ENCODE assay signal across 1 cellular context in genomic region chr15:64841258-64842098, GRCh38.
A peak's percentile ranks its signal among the peaks of the same experiment; 100 is the strongest.
TF ChIP-seq lines count a peak whose summit lies in the region.

Gene PLEKHO2, plus strand, starts transcription at chr15:64841915. Its CDS starts 102 bp downstream, at chr15:64842017.

TF ChIP-seq in H1, 55 proteins besides CTCF, POLR2A, EP300 and RAD21:
- TF ChIP-seq RBBP5 (IDR thresholded peaks at IDR 0.05; ENCODE audit: borderline replicate concordance, low read depth, low read length) (0 out of 2 replicates have a peak, but pooled peaks have one; percentile 34), FOSL1 (IDR thresholded peaks at IDR 0.05; ENCODE audit: insufficient read depth, low read depth, low read length) (no peak), MAX (IDR thresholded peaks at IDR 0.05) (peak; percentile 33), GABPA (IDR thresholded peaks at IDR 0.05; ENCODE audit: borderline replicate concordance, insufficient read depth, low read length) (no peak), SIX5 (IDR thresholded peaks at IDR 0.05; ENCODE audit: low read depth, low read length) (no peak), KDM5A (IDR thresholded peaks at IDR 0.05; ENCODE audit: low read length) (no peak), CEBPB (IDR thresholded peaks at IDR 0.05; ENCODE audit: low read depth, low read length) (no peak), PHF8 (conservative IDR thresholded peaks at IDR 0.05; ENCODE audit: low read depth, low read length) (peak; percentile 75; the same call in 1 of the 2 replicates), USF2 (IDR thresholded peaks at IDR 0.05; ENCODE audit: low read length) (no peak), KDM1A (IDR thresholded peaks at IDR 0.05; ENCODE audit: borderline replicate concordance, low read length) (no peak), NANOG (IDR thresholded peaks at IDR 0.05; ENCODE audit: insufficient read depth, low read depth, low read length, poor library complexity, severe bottlenecking) (no peak), JUND (IDR thresholded peaks at IDR 0.05; ENCODE audit: low read length) (no peak), SAP30 (IDR thresholded peaks at IDR 0.05; ENCODE audit: insufficient read depth, insufficient replicate concordance, low read length) (no peak), CREB1 (IDR thresholded peaks at IDR 0.05) (peak; percentile 37; the same call in 1 of the 2 replicates), SIN3A (conservative IDR thresholded peaks at IDR 0.05 in 1 of 2, IDR thresholded peaks at IDR 0.05 in 1 of 2; ENCODE audit: low read depth in 1 of 2, low read length in 2 of 2) (peak; percentile 22 to 75; a peak in 2 of 4 replicates), MAFK (IDR thresholded peaks at IDR 0.05; ENCODE audit: low read depth, low read length) (no peak), CHD7 (IDR thresholded peaks at IDR 0.05; ENCODE audit: insufficient replicate concordance, low read length) (no peak), TAF1 (IDR thresholded peaks at IDR 0.05; ENCODE audit: low read depth, low read length) (peak; percentile 87), RXRA (IDR thresholded peaks at IDR 0.05; ENCODE audit: insufficient read depth, low read depth, low read length) (no peak), E2F6 (IDR thresholded peaks at IDR 0.05) (0 out of 2 replicates have a peak, but pooled peaks have one; percentile 20), CTBP2 (IDR thresholded peaks at IDR 0.05; ENCODE audit: borderline replicate concordance, insufficient read depth, insufficient read length, low read length) (no peak), POLR2AphosphoS5 (IDR thresholded peaks at IDR 0.05; ENCODE audit: low read depth, low read length) (peak; percentile 58; the same call in 1 of the 2 replicates), RFX5 (IDR thresholded peaks at IDR 0.05; ENCODE audit: borderline replicate concordance, low read depth, low read length) (no peak), BACH1 (IDR thresholded peaks at IDR 0.05; ENCODE audit: low read length) (peak; percentile 21; the same call in 1 of the 2 replicates), YY1 (IDR thresholded peaks at IDR 0.05; ENCODE audit: low read depth, low read length) (no peak), KDM4A (IDR thresholded peaks at IDR 0.05; ENCODE audit: low read depth, low read length, severe bottlenecking) (peak; percentile 35), CBX5 (IDR thresholded peaks at IDR 0.05; ENCODE audit: low read depth, low read length) (no peak), TEAD4 (IDR thresholded peaks at IDR 0.05; ENCODE audit: low read depth, low read length) (no peak), TAF7 (optimal IDR thresholded peaks at IDR 0.05; ENCODE audit: borderline replicate concordance, low read depth, low read length) (peak; percentile 91), SUZ12 (IDR thresholded peaks at IDR 0.05; ENCODE audit: low read length) (no peak), HDAC2 (IDR thresholded peaks at IDR 0.05; ENCODE audit: borderline replicate concordance in 1 of 2, low read depth in 2 of 2, low read length in 2 of 2) (peak in 1 of 2 experiments; percentile 61; a peak in 1 of 4 replicates), CHD1 (IDR thresholded peaks at IDR 0.05; ENCODE audit: low read depth, low read length) (no peak), SP2 (IDR thresholded peaks at IDR 0.05; ENCODE audit: low read length) (no peak), EGR1 (IDR thresholded peaks at IDR 0.05; ENCODE audit: borderline replicate concordance, low read depth, low read length) (peak; percentile 46; the same call in 1 of the 2 replicates), SP1 (IDR thresholded peaks at IDR 0.05; ENCODE audit: low read depth, low read length) (peak; percentile 49; the same call in 1 of the 2 replicates), TCF12 (IDR thresholded peaks at IDR 0.05; ENCODE audit: low read depth, low read length) (no peak), HDAC6 (IDR thresholded peaks at IDR 0.05; ENCODE audit: low read depth, low read length) (no peak), TBP (IDR thresholded peaks at IDR 0.05; ENCODE audit: low read depth, low read length) (peak; percentile 77), POU5F1 (IDR thresholded peaks at IDR 0.05; ENCODE audit: low read depth, low read length) (no peak), BCL11A (IDR thresholded peaks at IDR 0.05; ENCODE audit: low read depth in 2 of 2, low read length in 2 of 2) (no peak)
